Comparison of ENCODE assay signal across 8 cellular contexts in the genomic region with DNA sequence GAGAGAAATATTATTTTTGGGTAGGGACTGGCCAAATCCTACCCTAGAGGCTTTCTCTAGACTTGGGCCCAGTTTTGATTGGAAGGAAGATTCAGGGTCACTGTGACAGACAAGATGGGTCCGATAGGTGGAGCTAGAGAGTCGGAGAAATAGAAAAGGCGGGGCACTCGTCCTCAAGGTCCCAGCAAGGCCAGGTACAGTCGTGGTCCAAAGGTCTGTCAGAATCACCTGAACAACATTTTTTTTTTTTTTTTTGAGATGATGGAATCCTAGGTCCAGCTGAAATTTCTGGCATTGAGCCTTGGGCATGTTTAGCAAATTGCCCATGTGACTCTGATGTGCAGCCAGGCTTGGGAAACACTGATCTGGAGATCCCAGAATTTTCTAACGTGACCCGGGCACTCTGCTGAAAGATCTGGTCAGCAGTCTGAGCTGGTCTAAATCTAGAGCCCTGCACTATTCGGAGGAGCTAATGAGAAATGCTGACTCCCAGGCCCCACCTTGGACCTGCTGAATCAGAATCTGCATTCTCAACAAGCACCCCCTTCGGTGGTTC. TPM values are rescaled to one million over a fixed set of nuclear protein-coding genes. Genes with fewer than 3 reads are reported as not detected.
A peak's percentile ranks its signal among the peaks of the same experiment; 100 is the strongest.
DNase-seq lines count a peak whose midpoint lies in the region; ATAC-seq and TF ChIP-seq lines count a peak whose summit lies in the region.

No MANE protein-coding gene starts in this region.

- no peak overlapping the region for H3K4me3 Mint-ChIP-seq in activated B cell treated with CpG ODN at 0.5 μM for 24 hours

- CTCF ChIA-PET in activated B cell treated with CpG ODN at 0.5 μM for 24 hours (lab: Charles Lee), result interaction anchor here (0.6 to 11.3 kb wide), 14 partner anchors 9 to 192 kb away, joined by 3 to 173 read pairs (median 5); partner anchors contain the start of gene LPIN1

- WGBS in lower leg skin, 2 donors, result 19 to 28% methylated on average over 9 of the region's 9 CpGs

- no peaks in the 10 kb centered on the region for H3K27me3 Mint-ChIP-seq in activated B cell treated with CpG ODN at 0.5 μM for 24 hours

- ATAC-seq in GM18907 (IDR thresholded peaks at IDR 0.05; ENCODE audit: unreplicated experiment) (peak; percentile 82), HG03103 (IDR thresholded peaks at IDR 0.05; ENCODE audit: low read depth, unreplicated experiment) (peak; percentile 65), activated B cell treated with CpG ODN at 0.5 μM for 24 hours (ENCODE audit: low read depth) (peak; percentile 76)

- H3K9me3 Mint-ChIP-seq in activated B cell treated with CpG ODN at 0.5 μM for 24 hours, result no peaks in the 10 kb centered on the region

- POLR2A ChIA-PET in activated B cell treated with CpG ODN at 0.5 μM for 24 hours (lab: Charles Lee), result interaction anchor here (1.1 kb wide), 1 partner anchor 61 kb away, joined by 6 read pairs; no protein-coding TSS in a partner anchor

- H3K4me1 Mint-ChIP-seq in activated B cell treated with CpG ODN at 0.5 μM for 24 hours, result peaks cover 8% of the 10 kb centered on the region

- H3K4me3 ChIP-seq in cardiac fibroblast (replicated peaks in 1 of 2; ENCODE audit: low read depth in 2 of 2, low read length in 2 of 2) (no peak overlapping the region), lower leg skin (ENCODE audit: low read depth, poor library complexity, severe bottlenecking) (no peak overlapping the region)

- intact Hi-C loops in activated B cell treated with CpG ODN at 0.5 μM for 24 hours (cut with micrococcal nuclease), result no loop called here
- intact Hi-C loops in lower leg skin (cut with DNase I; ENCODE audit: low total_unique reads), result loop anchor here (5.0 kb wide), 1 partner anchor 89 kb away; no protein-coding TSS in a partner anchor

- TF ChIP-seq CTCF in AG09319 (IDR thresholded peaks at IDR 0.05; ENCODE audit: low read depth, low read length) (peak; percentile 89), activated B cell treated with CpG ODN at 0.5 μM for 24 hours (IDR thresholded peaks at IDR 0.05) (peak; percentile 67), cardiac fibroblast (IDR thresholded peaks at IDR 0.05; ENCODE audit: low read depth, low read length) (peak; percentile 88), lower leg skin (IDR thresholded peaks at IDR 0.05) (peak in 1 of 3 donors; percentile 55)

- DNase-seq in AG09319 (ENCODE audit: extremely low read depth, low read depth) (no peak), NCI-H2227 treated with DMSO at 0.1 percent for 48 hours (lab: John Stamatoyannopoulos, UW) (peak; percentile 42), activated B cell treated with CpG ODN at 0.5 μM for 24 hours (no peak), cardiac fibroblast (ENCODE audit: low read depth in 2 of 2) (peak; percentile 72 to 77), lower leg skin (ENCODE audit: low spot score in 2 of 2) (peak; percentile 62 to 86)
- DNase-seq in stimulated activated CD8-positive, alpha-beta memory T cell treated with anti-CD3 and anti-CD28 coated beads, Interleukin-15, amount 100 ng/mL, for 4 hours (ENCODE audit: low read depth in 2 of 2), result peak; percentile 13 to 21

- no peak overlapping the region for H3K27ac Mint-ChIP-seq in activated B cell treated with CpG ODN at 0.5 μM for 24 hours

- TF ChIP-seq POLR2A in lower leg skin (IDR thresholded peaks at IDR 0.05), result no peak

- H3K36me3 Mint-ChIP-seq in activated B cell treated with CpG ODN at 0.5 μM for 24 hours (ENCODE audit: low read depth), result no peaks in the 10 kb centered on the region

RNA-seq across cellular contexts. Expression of gene NTSR2, which starts 23.0 kb away (rescaled TPM):
- total RNA-seq in activated B cell treated with CpG ODN at 0.5 μM for 24 hours (not detected in 2 replicates), lower leg skin (not detected)

RNA-seq across cellular contexts. Expression of gene LPIN1, which starts 53.4 kb away (rescaled TPM):
- 59.1 and 74.3 TPM in 2 replicates for total RNA-seq in activated B cell treated with CpG ODN at 0.5 μM for 24 hours
- 10 to 100 TPM; 15.6 to 45.8 (median 35.0) TPM for total RNA-seq in lower leg skin

Comparison
In these comparisons a context has a peak if more than half of its experiments do, and no peak if none do; other contexts are left out.
1. DNase-seq: peak in NCI-H2227 treated with DMSO at 0.1 percent for 48 hours (single experiment), cardiac fibroblast (2 of 2), lower leg skin (2 of 2) and stimulated activated CD8-positive, alpha-beta memory T cell treated with anti-CD3 and anti-CD28 coated beads, Interleukin-15, amount 100 ng/mL, for 4 hours (2 of 2); none in AG09319 (single experiment) and activated B cell treated with CpG ODN at 0.5 μM for 24 hours (single experiment).
2. Peak in every context shown above with its lines, with median percentiles within 50 percentile points of each other: ATAC-seq.